In genomic region chr1:108664426-108664950, GRCh38 we compare ENCODE assay signal across 23 cellular contexts. TPM values are rescaled to one million over a fixed set of nuclear protein-coding genes. Genes with fewer than 3 reads are reported as not detected.
"Had no signal": no experiment of that assay in that cellular context is flagged by ENCODE, and none has a peak within 500 bp of the region (broad histone marks: within the 10 kb centered on the region; RNA-seq: fewer than 3 reads in every experiment).

No MANE protein-coding gene starts in this region.

- H3K9me3 ChIP-seq: left lung, mucosa of descending colon, prostate gland, transverse colon, vagina had no signal

- H3K27me3 Mint-ChIP-seq: activated T-helper 17 cell treated with anti-CD3 and anti-CD28 coated beads, Interleukin-2, amount 50 U/mL, for 72 hours had no signal

- H3K4me3 Mint-ChIP-seq: activated T-helper 17 cell treated with anti-CD3 and anti-CD28 coated beads, Interleukin-2, amount 50 U/mL, for 72 hours; naive thymus-derived CD4-positive, alpha-beta T cell had no signal

- H3K4me3 ChIP-seq: dorsolateral prefrontal cortex, hepatocyte, left lung, mucosa of descending colon, prostate gland, skin epidermis, transverse colon, vagina had no signal

- FAIRE-seq: bronchial epithelial cell, keratinocyte had no signal

- H3K27ac ChIP-seq: hepatocyte, left lung, prostate gland, skin epidermis, transverse colon, vagina had no signal

- H3K4me1 ChIP-seq: prostate gland had no signal

- H3K36me3 ChIP-seq: left lung, prostate gland, transverse colon, vagina had no signal

- DNase-seq: activated CD4-positive, alpha-beta T cell treated with anti-CD3 and anti-CD28 coated beads, Interleukin-2, amount 50 U/mL, for 1 hour; activated naive CD4-positive, alpha-beta T cell treated with Interleukin-2 at 50 U/mL for 16 hours; activated T-cell treated with anti-CD3 and anti-CD28 coated beads for 4 hours; aorta; left lung; mucosa of descending colon; naive thymus-derived CD4-positive, alpha-beta T cell; occipital lobe; right cardiac atrium; stimulated activated CD4-positive, alpha-beta T cell treated with anti-CD3 and anti-CD28 coated beads, Interleukin-15, amount 100 ng/mL, for 24 hours; stimulated activated CD4-positive, alpha-beta T cell treated with anti-CD3 and anti-CD28 coated beads, Interleukin-4, amount 100 ng/mL, for 24 hours; stimulated activated naive CD4-positive, alpha-beta T cell; transverse colon had no signal

- ATAC-seq: activated CD4-positive, CD25-positive, alpha-beta regulatory T cell treated with anti-CD3 and anti-CD28 coated beads, Interleukin-2, amount 50 U/mL, for 24 hours; activated T-helper 17 cell treated with anti-CD3 and anti-CD28 coated beads, Interleukin-2, amount 50 U/mL, for 72 hours; left lung; mucosa of descending colon; naive thymus-derived CD4-positive, alpha-beta T cell; right cardiac atrium had no signal

- H3K27ac Mint-ChIP-seq: activated T-helper 17 cell treated with anti-CD3 and anti-CD28 coated beads, Interleukin-2, amount 50 U/mL, for 72 hours had no signal

- H3K9me3 Mint-ChIP-seq: activated T-helper 17 cell treated with anti-CD3 and anti-CD28 coated beads, Interleukin-2, amount 50 U/mL, for 72 hours; naive thymus-derived CD4-positive, alpha-beta T cell had no signal

RNA-seq across cellular contexts. Expression of gene FNDC7, which starts 48.2 kb away (rescaled TPM):
- total RNA-seq: aorta, hepatocyte, left lung, mucosa of descending colon, occipital lobe, transverse colon, vagina had no signal
- polyA plus RNA-seq: esophagus; hepatocyte; naive thymus-derived CD4-positive, alpha-beta T cell; right cardiac atrium had no signal
